Comparison of ENCODE assay signal across 9 cellular contexts in genomic region chr17:40551091-40551873, GRCh38. TPM values are rescaled to one million over a fixed set of nuclear protein-coding genes. Genes with fewer than 3 reads are reported as not detected.
DNase-seq lines count a peak whose midpoint lies in the region; ATAC-seq and TF ChIP-seq lines count a peak whose summit lies in the region.
"Had no signal": no experiment of that assay in that cellular context is flagged by ENCODE, and none has a peak within 500 bp of the region (broad histone marks: within the 10 kb centered on the region; RNA-seq: fewer than 3 reads in every experiment).

No MANE protein-coding gene starts in this region.

- H3K27me3 ChIP-seq in adrenal gland, result no peaks in the 10 kb centered on the region
- no peaks in the 10 kb centered on the region for H3K27me3 ChIP-seq in thymus (ENCODE audit: control insufficient read depth, insufficient read depth)

- H3K4me3 ChIP-seq in adrenal gland (no peak overlapping the region), thymus (ENCODE audit: low read length) (no peak overlapping the region)

- H3K9me3 ChIP-seq in adrenal gland (replicated peaks in 1 of 3) (no peaks in the 10 kb centered on the region), thymus (ENCODE audit: control insufficient read depth) (no peaks in the 10 kb centered on the region)

- intact Hi-C loops in adrenal gland (cut with DNase I), result no loop called here
- intact Hi-C loops in left colon (cut with DNase I, micrococcal nuclease), result no loop called here

- no peaks in the 10 kb centered on the region for H3K36me3 ChIP-seq in adrenal gland (replicated peaks in 1 of 2)
- no peaks in the 10 kb centered on the region for H3K36me3 ChIP-seq in thymus (ENCODE audit: control insufficient read depth, insufficient read depth)

- 52 to 56% (median 53%) methylated on average over 6 of the region's 6 CpGs for WGBS in adrenal gland, 4 donors
- 91% methylated on average over 6 of the region's 6 CpGs for WGBS in thymus

- peaks cover 38 to 62% of the 10 kb centered on the region in 2 donors for H3K4me1 ChIP-seq in adrenal gland (replicated peaks in 1 of 2)
- peaks cover 64% of the 10 kb centered on the region for H3K4me1 ChIP-seq in thymus (ENCODE audit: control insufficient read depth, insufficient read depth, low read length)

- peak; percentile 27 for ATAC-seq in left colon

- H3K27ac ChIP-seq in adrenal gland (peak overlapping the region; percentile 39 to 88 (median 61)), thymus (ENCODE audit: low read depth) (peak overlapping the region; percentile 47)

- TF ChIP-seq CTCF in adrenal gland (IDR thresholded peaks at IDR 0.05), result no peak

- peak in 1 of 2 donors; percentile 9 for TF ChIP-seq POLR2A in adrenal gland (IDR thresholded peaks at IDR 0.05)

- DNase-seq in activated CD4-positive, CD25-positive, alpha-beta regulatory T cell treated with anti-CD3 and anti-CD28 coated beads, Interleukin-2, amount 50 U/mL, for 72 hours, result peak; percentile 31
- no peak for DNase-seq in activated CD4-positive, CD25-positive, alpha-beta regulatory T cell (lab: John Stamatoyannopoulos, UW)
- DNase-seq in adrenal gland (peak; percentile 66 to 94 (median 90)), left colon (peak; percentile 33 to 74), DMS114 treated with DMSO at 0.1 percent for 48 hours (lab: John Stamatoyannopoulos, UW; ENCODE audit: unreplicated experiment) (no peak), SK-N-DZ (ENCODE audit: low spot score) (no peak), dermis blood vessel endothelial cell (no peak)

RNA-seq across cellular contexts. Expression of gene CCR7, which starts 14.0 kb away (rescaled TPM):
- 1 to 10 TPM in 1 of 8 donors, under 1 TPM in 5, not detected in 2; 0.14 to 1.0 (median 0.49) TPM for total RNA-seq in adrenal gland
- under 1 TPM; 0.11 to 0.40 (median 0.30) TPM for polyA plus RNA-seq in adrenal gland
- under 1 TPM; 0.31 to 0.95 TPM for total RNA-seq in left colon
- 102 TPM for polyA plus RNA-seq in thymus
- 0.07 TPM in 1 of 2 replicates, not detected in the other for polyA plus RNA-seq in SK-N-DZ (2014; cell fraction: cytosol; rRNA removed)
- not detected in 2 replicates for polyA plus RNA-seq in SK-N-DZ (2014; cell fraction: nucleus; rRNA removed)
- under 0.01 and 0.33 TPM in 2 replicates for total RNA-seq in dermis blood vessel endothelial cell
- total RNA-seq: SK-MEL-5 had no signal

RNA-seq across cellular contexts. Expression of gene TNS4, which starts 49.9 kb away (rescaled TPM):
- under 1 TPM in 3 of 8 donors, not detected in 5; 0.11 to 0.32 (median 0.14) TPM for total RNA-seq in adrenal gland
- polyA plus RNA-seq in adrenal gland, result under 1 TPM in 2 of 3 donors, not detected in 1; 0.07 to 0.08 TPM
- 10 to 100 TPM in 1 of 2 donors, 1 to 10 TPM in 1; 2.5 to 10.5 TPM for total RNA-seq in left colon
- polyA plus RNA-seq in thymus, result 24.8 TPM
- polyA plus RNA-seq in SK-N-DZ (2014; cell fraction: cytosol; rRNA removed), result 0.09 TPM in 1 of 2 replicates, not detected in the other
- polyA plus RNA-seq in SK-N-DZ (2014; cell fraction: nucleus; rRNA removed), result not detected in 2 replicates
- not detected in 2 replicates for total RNA-seq in dermis blood vessel endothelial cell
- total RNA-seq: SK-MEL-5 had no signal

Comparison
In these comparisons a context has a peak if more than half of its experiments do, and no peak if none do; other contexts are left out.
1. DNase-seq: peak in activated CD4-positive, CD25-positive, alpha-beta regulatory T cell treated with anti-CD3 and anti-CD28 coated beads, Interleukin-2, amount 50 U/mL, for 72 hours (single experiment), adrenal gland (7 of 7) and left colon (2 of 2); none in activated CD4-positive, CD25-positive, alpha-beta regulatory T cell (0 of 4), DMS114 treated with DMSO at 0.1 percent for 48 hours (single experiment), SK-N-DZ (single experiment) and dermis blood vessel endothelial cell (single experiment).